Comparison of ENCODE assay signal across 13 cellular contexts in genomic region chr10:56317603-56318002, GRCh38.
"Had no signal": no experiment of that assay in that cellular context is flagged by ENCODE, and none has a peak within 500 bp of the region (broad histone marks: within the 10 kb centered on the region; RNA-seq: fewer than 3 reads in every experiment).

No MANE protein-coding gene starts in this region.

- H3K4me1 Mint-ChIP-seq: activated CD4-positive, alpha-beta T cell treated with anti-CD3 and anti-CD28 coated beads, Interleukin-2, amount 10 ng/mL, durations not matched to agents 7 days and 5 days; brain; naive B cell; WTC11 had no signal

- H3K4me3 Mint-ChIP-seq: activated CD4-positive, alpha-beta T cell treated with anti-CD3 and anti-CD28 coated beads, Interleukin-2, amount 10 ng/mL, durations not matched to agents 7 days and 5 days; activated naive CD8-positive, alpha-beta T cell; brain; naive B cell; WTC11 had no signal

- H3K9me3 ChIP-seq: esophagus squamous epithelium, transverse colon had no signal

- H3K27me3 Mint-ChIP-seq: activated CD4-positive, alpha-beta T cell treated with anti-CD3 and anti-CD28 coated beads, Interleukin-2, amount 10 ng/mL, durations not matched to agents 7 days and 5 days; activated naive CD8-positive, alpha-beta T cell; brain; naive B cell had no signal

- H3K27ac ChIP-seq: esophagus squamous epithelium, parathyroid adenoma, transverse colon had no signal

- H3K27me3 ChIP-seq: esophagus squamous epithelium, transverse colon had no signal

- DNase-seq: activated CD4-positive, alpha-beta T cell treated with anti-CD3 and anti-CD28 coated beads, Interleukin-2, amount 10 ng/mL, durations not matched to agents 7 days and 5 days; amygdala; esophagus squamous epithelium; foreskin fibroblast; left ventricle myocardium superior; naive B cell; T-helper 1 cell; transverse colon had no signal

- H3K9me3 Mint-ChIP-seq: activated CD4-positive, alpha-beta T cell treated with anti-CD3 and anti-CD28 coated beads, Interleukin-2, amount 10 ng/mL, durations not matched to agents 7 days and 5 days had no signal

- H3K4me1 ChIP-seq: parathyroid adenoma, transverse colon had no signal

- H2AFZ ChIP-seq: parathyroid adenoma had no signal

- H3K36me3 ChIP-seq: esophagus squamous epithelium, transverse colon had no signal

- H3K9ac ChIP-seq: parathyroid adenoma had no signal

- H3K36me3 Mint-ChIP-seq: activated naive CD8-positive, alpha-beta T cell; brain; naive B cell had no signal

- ATAC-seq: left ventricle myocardium superior, WTC11 had no signal

- H3K4me3 ChIP-seq: esophagus squamous epithelium, skin epidermis, transverse colon had no signal

- H3K27ac Mint-ChIP-seq: activated CD4-positive, alpha-beta T cell treated with anti-CD3 and anti-CD28 coated beads, Interleukin-2, amount 10 ng/mL, durations not matched to agents 7 days and 5 days; activated naive CD8-positive, alpha-beta T cell; brain; naive B cell; WTC11 had no signal
